In genomic region chr9:122334916-122335315, GRCh38 we compare ENCODE assay signal across 18 cellular contexts. TPM values are rescaled to one million over a fixed set of nuclear protein-coding genes. Genes with fewer than 3 reads are reported as not detected.
DNase-seq lines count a peak whose midpoint lies in the region; ATAC-seq and TF ChIP-seq lines count a peak whose summit lies in the region.
"Had no signal": no experiment of that assay in that cellular context is flagged by ENCODE, and none has a peak within 500 bp of the region (broad histone marks: within the 10 kb centered on the region; RNA-seq: fewer than 3 reads in every experiment).

No MANE protein-coding gene starts in this region.

- H3K9me3 Mint-ChIP-seq in endodermal cell = no peaks in the 10 kb centered on the region
- H3K9me3 Mint-ChIP-seq: CD14-positive monocyte, H9 had no signal

- peaks cover 26% of the 10 kb centered on the region for H3K4me1 Mint-ChIP-seq in endodermal cell

- no peak overlapping the region for H2AFZ ChIP-seq in OCI-LY7 (ENCODE audit: low read length)
- no peak overlapping the region for H2AFZ ChIP-seq in osteoblast (ENCODE audit: low read length)

- H3K27me3 ChIP-seq in endodermal cell (ENCODE audit: control insufficient read depth, insufficient read depth, low read length, poor library complexity, severe bottlenecking) (no peaks in the 10 kb centered on the region), osteoblast (ENCODE audit: insufficient read depth, low read length) (no peaks in the 10 kb centered on the region)
- H3K27me3 ChIP-seq: SJSA1 had no signal

- intact Hi-C loops in OCI-LY7 (cut with micrococcal nuclease; ENCODE audit: unreplicated experiment) = no loop called here

- H3K4me3 Mint-ChIP-seq in endodermal cell = no peak overlapping the region
- H3K4me3 Mint-ChIP-seq: CD14-positive monocyte, H9 had no signal

- peaks cover 10% of the 10 kb centered on the region for H3K27me3 Mint-ChIP-seq in endodermal cell (ENCODE audit: insufficient read depth)

- CTCF ChIA-PET in OCI-LY7 (lab: Charles Lee; ENCODE audit: unreplicated experiment) = no interaction called here

- WGBS in endodermal cell (ENCODE audit: insufficient coverage in 1 of 2, insufficient read length in 1 of 2), 2 experiments = 85 to 91% methylated on average over 4 of the region's 4 CpGs

- ATAC-seq in HG02840 (IDR thresholded peaks at IDR 0.05; ENCODE audit: low FRiP score, unreplicated experiment) = no peak

- no peak overlapping the region for H3K4me2 ChIP-seq in OCI-LY7 (ENCODE audit: low read length)
- H3K4me2 ChIP-seq in osteoblast (ENCODE audit: insufficient read depth, low read length) = no peak overlapping the region

- H3K9ac ChIP-seq in endodermal cell (ENCODE audit: extremely low read depth, low read length, poor library complexity, severe bottlenecking) = no peak overlapping the region

- H3K27ac Mint-ChIP-seq in endodermal cell = no peak overlapping the region
- H3K27ac Mint-ChIP-seq: CD14-positive monocyte, H9 had no signal

- no TSS peak for BruUV-seq in OCI-LY7 (replicated peaks; lab: Mats Ljungman, UMichigan)

- no peaks in the 10 kb centered on the region for H3K9me2 ChIP-seq in OCI-LY7 (ENCODE audit: insufficient read depth, low read length)

- H4K20me1 ChIP-seq in OCI-LY7 (ENCODE audit: insufficient read depth, low read length) = no peaks in the 10 kb centered on the region
- no peaks in the 10 kb centered on the region for H4K20me1 ChIP-seq in osteoblast (ENCODE audit: insufficient read depth, low read length)

- H3K4me1 ChIP-seq in OCI-LY7 (ENCODE audit: insufficient read depth, low read length, poor library complexity, severe bottlenecking) (peaks cover 10% of the 10 kb centered on the region), endodermal cell (ENCODE audit: control insufficient read depth, insufficient read depth, low read length) (peaks cover 9% of the 10 kb centered on the region), osteoblast (ENCODE audit: insufficient read depth, low read length) (peaks cover 8% of the 10 kb centered on the region)
- H3K4me1 ChIP-seq: SJSA1 had no signal

- no peaks in the 10 kb centered on the region for H3K36me3 Mint-ChIP-seq in endodermal cell (ENCODE audit: low read depth)

- no peaks in the 10 kb centered on the region for H3K79me2 ChIP-seq in OCI-LY7 (ENCODE audit: insufficient read depth, low read depth, low read length)
- no peaks in the 10 kb centered on the region for H3K79me2 ChIP-seq in osteoblast (ENCODE audit: insufficient read depth, low read length)

- 0 out of 2 replicates have a peak, but pooled peaks have one; percentile 16 for TF ChIP-seq CTCF in OCI-LY7 (conservative IDR thresholded peaks at IDR 0.05; ENCODE audit: low read length)
- no peak for TF ChIP-seq CTCF in endodermal cell (conservative IDR thresholded peaks at IDR 0.05)
- peak; percentile 22 for TF ChIP-seq CTCF in osteoblast (IDR thresholded peaks at IDR 0.05; ENCODE audit: extremely low read depth, low read depth, low read length)

- H3K9me3 ChIP-seq in OCI-LY7 (ENCODE audit: low read length) = no peaks in the 10 kb centered on the region
- H3K9me3 ChIP-seq in endodermal cell (ENCODE audit: control insufficient read depth, low read length) = no peaks in the 10 kb centered on the region
- no peaks in the 10 kb centered on the region for H3K9me3 ChIP-seq in osteoblast (ENCODE audit: low read depth, low read length)
- H3K9me3 ChIP-seq: SJSA1 had no signal

- H3K27ac ChIP-seq in OCI-LY7 (ENCODE audit: low read depth, low read length, poor library complexity, severe bottlenecking) (no peak overlapping the region), endodermal cell (ENCODE audit: low read depth, low read length) (no peak overlapping the region), osteoblast (ENCODE audit: low read depth, low read length) (no peak overlapping the region)
- H3K27ac ChIP-seq: SJSA1 had no signal

- POLR2A ChIA-PET in OCI-LY7 (lab: Charles Lee) = interaction anchor here (0.9 kb wide), 1 partner anchor 71 kb away, joined by 3 read pairs; no protein-coding TSS in a partner anchor

- H3K36me3 ChIP-seq in OCI-LY7 (ENCODE audit: insufficient read depth, low read length) (no peaks in the 10 kb centered on the region), endodermal cell (ENCODE audit: control insufficient read depth, insufficient read depth, low read length) (no peaks in the 10 kb centered on the region), osteoblast (ENCODE audit: insufficient read depth, low read length) (no peaks in the 10 kb centered on the region)
- H3K36me3 ChIP-seq: SJSA1 had no signal

- peak; percentile 41 for DNase-seq in Daoy (ENCODE audit: low read depth)
- DNase-seq in OCI-LY7 (ENCODE audit: low spot score) = no peak
- peak; percentile 38 for DNase-seq in endodermal cell
- peak; percentile 76 for DNase-seq in osteoblast (ENCODE audit: insufficient read length, low spot score, missing footprints)
- DNase-seq in NCI-H524 treated with DMSO at 0.1 percent for 48 hours (lab: John Stamatoyannopoulos, UW) = no peak
- DNase-seq in AG08395 (ENCODE audit: low spot score) = no peak
- DNase-seq: AML-193, H9, MV-4-11, NCI-H1417 treated with DMSO at 0.1 percent for 48 hours, NCI-H1930, NCI-H2171, NCI-H446 treated with DMSO at 0.1 percent for 48 hours, NCI-H82 had no signal

- H3K4me3 ChIP-seq in OCI-LY7 (ENCODE audit: low read depth, low read length, poor library complexity, severe bottlenecking) (no peak overlapping the region), endodermal cell (ENCODE audit: low read length) (no peak overlapping the region), osteoblast (ENCODE audit: insufficient read depth, low read length) (no peak overlapping the region)
- H3K4me3 ChIP-seq: SJSA1 had no signal

RNA-seq across cellular contexts. Expression of gene PTGS1, which starts 35.9 kb away (rescaled TPM):
- total RNA-seq in Daoy (2014; rRNA removed; shearing (Covaris generic)) = 0.51 TPM in 1 of 2 replicates, not detected in the other
- total RNA-seq in OCI-LY7 (2014; rRNA removed; shearing (Covaris generic)) = 0.79 and 0.85 TPM in 2 replicates
- total RNA-seq in OCI-LY7 (2022) (1.5 and 2.2 TPM in 2 replicates), endodermal cell (1 to 10 TPM in 1 of 2 donors, under 1 TPM in 1; 0.84 to 1.1 TPM), osteoblast (2.5 and 3.2 TPM in 2 replicates)
- 2.6 TPM for polyA plus RNA-seq in endodermal cell (2013, experiment 1 of 2)
- 2.0 TPM for polyA plus RNA-seq in endodermal cell (2013, experiment 2 of 2)
- total RNA-seq: A673 had no signal

Comparison
In these comparisons a context has a peak if more than half of its experiments do, and no peak if none do; other contexts are left out.
1. DNase-seq: peak in Daoy (single experiment), endodermal cell (single experiment) and osteoblast (single experiment); none in OCI-LY7 (single experiment), NCI-H524 treated with DMSO at 0.1 percent for 48 hours (single experiment) and AG08395 (single experiment).